Comparison of ENCODE assay signal across 2 cellular contexts in genomic region chr6:37830225-37830624, GRCh38.
TF ChIP-seq lines count a peak whose summit lies in the region.

No MANE protein-coding gene starts in this region.

TF ChIP-seq in GM12878, 131 proteins besides CTCF, POLR2A, EP300 and RAD21 (continues in another document):
- TF ChIP-seq POLR2AphosphoS5 (IDR thresholded peaks at IDR 0.05; ENCODE audit: low read length) (peak; percentile 33; the same call in 1 of the 2 replicates), PKNOX1 (IDR thresholded peaks at IDR 0.05) (peak; percentile 68; the same call in 1 of the 2 replicates), PAX5 (IDR thresholded peaks at IDR 0.05; ENCODE audit: borderline replicate concordance, low read depth, low read length) (0 out of 2 replicates have a peak, but pooled peaks have one; percentile 45), POU2F2 (IDR thresholded peaks at IDR 0.05; ENCODE audit: borderline replicate concordance, low read depth, low read length) (peak; percentile 52; the same call in 1 of the 3 replicates), RELB (IDR thresholded peaks at IDR 0.05; ENCODE audit: low read depth) (peak; percentile 79), BHLHE40 (IDR thresholded peaks at IDR 0.05; ENCODE audit: borderline replicate concordance in 1 of 2, low read depth in 2 of 2, low read length in 1 of 2) (peak in 1 of 2 experiments; percentile 23; a peak in 1 of 4 replicates), IKZF1 (conservative IDR thresholded peaks at IDR 0.05) (peak; percentile 87), BACH1 (IDR thresholded peaks at IDR 0.05; ENCODE audit: borderline replicate concordance) (peak; percentile 83; the same call in 1 of the 2 replicates), PAX8 (IDR thresholded peaks at IDR 0.05) (no peak), RAD51 (IDR thresholded peaks at IDR 0.05) (no peak), HDGF (IDR thresholded peaks at IDR 0.05) (peak; percentile 78; the same call in 1 of the 2 replicates), EED (IDR thresholded peaks at IDR 0.05; ENCODE audit: low read depth) (peak; percentile 52; the same call in 1 of the 2 replicates), MEF2B (IDR thresholded peaks at IDR 0.05; ENCODE audit: partially characterized antibody, poor library complexity, severe bottlenecking) (peak; percentile 98), ATF7 (IDR thresholded peaks at IDR 0.05; ENCODE audit: low read depth) (peak; percentile 78), NBN (IDR thresholded peaks at IDR 0.05) (peak; percentile 90), JUND (IDR thresholded peaks at IDR 0.05; ENCODE audit: low read depth, low read length) (peak; percentile 31; the same call in 1 of the 2 replicates), IRF4 (IDR thresholded peaks at IDR 0.05; ENCODE audit: low read depth, low read length) (0 out of 2 replicates have a peak, but pooled peaks have one; percentile 41), IKZF2 (IDR thresholded peaks at IDR 0.05) (peak; percentile 96 to 97), GATAD2B (conservative IDR thresholded peaks at IDR 0.05; ENCODE audit: low read depth) (peak; percentile 64), BMI1 (IDR thresholded peaks at IDR 0.05; ENCODE audit: borderline replicate concordance) (peak; percentile 79), E2F8 (IDR thresholded peaks at IDR 0.05; ENCODE audit: low read depth, partially characterized antibody) (peak; percentile 45), JUNB (IDR thresholded peaks at IDR 0.05) (peak; percentile 26; the same call in 1 of the 2 replicates), SKIL (IDR thresholded peaks at IDR 0.05; ENCODE audit: low read depth, poor library complexity, severe bottlenecking) (peak; percentile 42), RUNX3 (IDR thresholded peaks at IDR 0.05; ENCODE audit: low read length) (peak; percentile 76)

TF ChIP-seq in SK-N-SH, 30 proteins besides CTCF, POLR2A, EP300 and RAD21:
- TF ChIP-seq MAX (IDR thresholded peaks at IDR 0.05; ENCODE audit: low read depth): no peak
- no peak for TF ChIP-seq TCF12 (IDR thresholded peaks at IDR 0.05)
